35 cellular contexts compared by ENCODE assay signal in the genomic region with DNA sequence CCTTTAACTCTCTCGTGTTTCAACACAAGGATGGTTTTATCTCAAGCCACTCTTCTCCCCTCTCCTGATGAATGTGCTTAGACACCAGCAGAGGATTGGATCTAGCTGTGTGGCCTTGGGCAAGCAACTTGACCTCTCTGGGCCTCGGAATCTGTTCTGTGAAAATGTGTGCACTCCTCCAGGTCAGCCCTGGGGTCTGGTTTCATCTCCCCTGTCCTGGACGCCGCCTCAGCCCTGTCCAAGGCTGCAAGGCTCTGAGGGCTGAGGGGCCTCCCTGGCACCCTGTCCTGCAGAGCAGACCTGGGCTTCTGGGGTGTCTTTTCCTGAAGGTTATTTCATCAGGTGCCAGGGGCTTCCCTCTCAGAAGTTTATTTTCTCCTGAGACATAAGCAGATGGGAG. TPM values are rescaled to one million over a fixed set of nuclear protein-coding genes. Genes with fewer than 3 reads are reported as not detected.
"Had no signal": no experiment of that assay in that cellular context is flagged by ENCODE, and none has a peak within 500 bp of the region (broad histone marks: within the 10 kb centered on the region; RNA-seq: fewer than 3 reads in every experiment).

No MANE protein-coding gene starts in this region.

- DNase-seq: activated CD4-positive, alpha-beta memory T cell treated with anti-CD3 and anti-CD28 coated beads, Interleukin-2, amount 10 ng/mL, durations not matched to agents 7 days and 5 days; activated CD4-positive, alpha-beta T cell treated with anti-CD3 and anti-CD28 coated beads for 1 hour; activated CD4-positive, alpha-beta T cell treated with anti-CD3 and anti-CD28 coated beads for 4 hours; activated CD4-positive, alpha-beta T cell treated with anti-CD3 and anti-CD28 coated beads, Interleukin-2, amount 10 ng/mL, durations not matched to agents 7 days and 5 days; activated CD4-positive, alpha-beta T cell treated with anti-CD3 and anti-CD28 coated beads, Interleukin-2, amount 50 U/mL, for 4 hours; activated CD8-positive, alpha-beta memory T cell treated with anti-CD3 and anti-CD28 coated beads, Interleukin-2, amount 50 U/mL, for 48 hours; activated effector memory CD4-positive, alpha-beta T cell treated with Interleukin-2 at 50 U/mL for 16 hours; activated gamma-delta T cell treated with Interleukin-2 at 50 U/mL for 16 hours; activated naive CD4-positive, alpha-beta T cell treated with Interleukin-2 at 50 U/mL for 16 hours; activated naive CD8-positive, alpha-beta T cell treated with anti-CD3 and anti-CD28 coated beads for 36 hours; activated naive CD8-positive, alpha-beta T cell treated with anti-CD3 and anti-CD28 coated beads, Interleukin-2, amount 50 U/mL, for 24 hours; activated T-cell treated with anti-CD3 and anti-CD28 coated beads for 4 hours; activated T-cell treated with anti-CD3 and anti-CD28 coated beads, Interleukin-2, amount 50 U/mL, for 24 hours; amygdala; aorta; dorsolateral prefrontal cortex; effector memory CD4-positive, alpha-beta T cell; erythroblast; foreskin keratinocyte; T-helper 2 cell had no signal

- ATAC-seq: activated naive CD8-positive, alpha-beta T cell treated with anti-CD3 and anti-CD28 coated beads, Interleukin-2, amount 50 U/mL, for 24 hours; activated T-helper 17 cell treated with anti-CD3 and anti-CD28 coated beads, Interleukin-2, amount 50 U/mL, for 72 hours; foreskin keratinocyte; gastroesophageal sphincter; WTC11 had no signal

- FAIRE-seq: TTC549 had no signal

- H3K27me3 Mint-ChIP-seq: activated naive CD4-positive, alpha-beta T cell treated with anti-CD3 and anti-CD28 coated beads, Interleukin-2, amount 50 U/mL, for 24 hours; activated naive CD8-positive, alpha-beta T cell treated with anti-CD3 and anti-CD28 coated beads for 36 hours; activated naive CD8-positive, alpha-beta T cell treated with anti-CD3 and anti-CD28 coated beads, Interleukin-2, amount 50 U/mL, for 24 hours; brain had no signal

- H3K27me3 ChIP-seq: breast epithelium had no signal

- H3K4me3 ChIP-seq: adrenal gland, breast epithelium, coronary artery, dorsolateral prefrontal cortex, esophagus muscularis mucosa, gastroesophageal sphincter had no signal

- H3K36me3 Mint-ChIP-seq: brain had no signal

- H3K9me3 Mint-ChIP-seq: activated T-helper 17 cell treated with anti-CD3 and anti-CD28 coated beads, Interleukin-2, amount 50 U/mL, for 72 hours; central memory CD8-positive, alpha-beta T cell; dendritic cell treated with granulocyte-macrophage colony-stimulating factor and Interleukin-4, amounts not matched to agents 40 ng/mL and 50 ng/mL, for 4 days had no signal

- H3K9me3 ChIP-seq: adrenal gland, breast epithelium, esophagus muscularis mucosa, gastroesophageal sphincter had no signal

- H3K4me1 ChIP-seq: breast epithelium, esophagus muscularis mucosa, foreskin keratinocyte, gastroesophageal sphincter had no signal

- H3K36me3 ChIP-seq: adrenal gland, breast epithelium, esophagus muscularis mucosa, gastroesophageal sphincter had no signal

- H3K4me1 Mint-ChIP-seq: activated CD4-positive, alpha-beta memory T cell treated with anti-CD3 and anti-CD28 coated beads, Interleukin-2, amount 10 ng/mL, durations not matched to agents 7 days and 5 days; activated CD4-positive, alpha-beta T cell treated with anti-CD3 and anti-CD28 coated beads, Interleukin-2, amount 10 ng/mL, durations not matched to agents 7 days and 5 days; activated naive CD4-positive, alpha-beta T cell treated with anti-CD3 and anti-CD28 coated beads, Interleukin-2, amount 50 U/mL, for 24 hours; activated naive CD8-positive, alpha-beta T cell treated with anti-CD3 and anti-CD28 coated beads for 36 hours; activated naive CD8-positive, alpha-beta T cell treated with anti-CD3 and anti-CD28 coated beads, Interleukin-2, amount 50 U/mL, for 24 hours; activated T-helper 17 cell treated with anti-CD3 and anti-CD28 coated beads, Interleukin-2, amount 50 U/mL, for 72 hours; brain; central memory CD8-positive, alpha-beta T cell; WTC11 had no signal

- H3K27ac ChIP-seq: adrenal gland, breast epithelium, coronary artery, dorsolateral prefrontal cortex, esophagus muscularis mucosa, foreskin keratinocyte, gastroesophageal sphincter had no signal

- H3K4me3 Mint-ChIP-seq: activated CD4-positive, alpha-beta memory T cell treated with anti-CD3 and anti-CD28 coated beads, Interleukin-2, amount 10 ng/mL, durations not matched to agents 7 days and 5 days; activated CD4-positive, alpha-beta T cell treated with anti-CD3 and anti-CD28 coated beads, Interleukin-2, amount 10 ng/mL, durations not matched to agents 7 days and 5 days; activated naive CD4-positive, alpha-beta T cell treated with anti-CD3 and anti-CD28 coated beads, Interleukin-2, amount 50 U/mL, for 24 hours; activated naive CD8-positive, alpha-beta T cell treated with anti-CD3 and anti-CD28 coated beads for 36 hours; activated naive CD8-positive, alpha-beta T cell treated with anti-CD3 and anti-CD28 coated beads, Interleukin-2, amount 50 U/mL, for 24 hours; activated T-cell treated with anti-CD3 and anti-CD28 coated beads, Interleukin-2, amount 50 U/mL, for 24 hours; activated T-helper 17 cell treated with anti-CD3 and anti-CD28 coated beads, Interleukin-2, amount 50 U/mL, for 72 hours; brain; central memory CD8-positive, alpha-beta T cell; dendritic cell treated with granulocyte-macrophage colony-stimulating factor and Interleukin-4, amounts not matched to agents 40 ng/mL and 50 ng/mL, for 4 days; WTC11 had no signal

- H3K27ac Mint-ChIP-seq: activated CD4-positive, alpha-beta memory T cell treated with anti-CD3 and anti-CD28 coated beads, Interleukin-2, amount 10 ng/mL, durations not matched to agents 7 days and 5 days; activated CD4-positive, alpha-beta T cell treated with anti-CD3 and anti-CD28 coated beads, Interleukin-2, amount 10 ng/mL, durations not matched to agents 7 days and 5 days; activated naive CD4-positive, alpha-beta T cell treated with anti-CD3 and anti-CD28 coated beads, Interleukin-2, amount 50 U/mL, for 24 hours; activated naive CD8-positive, alpha-beta T cell treated with anti-CD3 and anti-CD28 coated beads for 36 hours; activated naive CD8-positive, alpha-beta T cell treated with anti-CD3 and anti-CD28 coated beads, Interleukin-2, amount 50 U/mL, for 24 hours; activated T-cell treated with anti-CD3 and anti-CD28 coated beads, Interleukin-2, amount 50 U/mL, for 24 hours; activated T-helper 17 cell treated with anti-CD3 and anti-CD28 coated beads, Interleukin-2, amount 50 U/mL, for 72 hours; brain; dendritic cell treated with granulocyte-macrophage colony-stimulating factor and Interleukin-4, amounts not matched to agents 40 ng/mL and 50 ng/mL, for 4 days; WTC11 had no signal

RNA-seq across cellular contexts. Expression of gene CNDP1, which starts 28.5 kb away (rescaled TPM):
- total RNA-seq: activated CD4-positive, alpha-beta memory T cell treated with anti-CD3 and anti-CD28 coated beads, Interleukin-2, amount 10 ng/mL, durations not matched to agents 7 days and 5 days; activated CD4-positive, alpha-beta T cell treated with anti-CD3 and anti-CD28 coated beads, Interleukin-2, amount 10 ng/mL, durations not matched to agents 7 days and 5 days; activated naive CD8-positive, alpha-beta T cell treated with anti-CD3 and anti-CD28 coated beads for 36 hours; adrenal gland; cardiac septum; esophagus muscularis mucosa; foreskin keratinocyte; glomerular endothelial cell; T-helper 1 cell treated with Interleukin-12 subunit alpha and Interleukin-12 subunit beta and Interleukin-4 antibody, amounts not matched to agents 30 ng/mL and 1 ng/mL, for 36 hours had no signal
- polyA plus RNA-seq: foreskin keratinocyte had no signal
